8 cellular contexts compared by ENCODE assay signal in genomic region chr5:32311404-32312193, GRCh38. TPM values are rescaled to one million over a fixed set of nuclear protein-coding genes. Genes with fewer than 3 reads are reported as not detected.
A peak's percentile ranks its signal among the peaks of the same experiment; 100 is the strongest.
DNase-seq lines count a peak whose midpoint lies in the region; ATAC-seq and TF ChIP-seq lines count a peak whose summit lies in the region.

No MANE protein-coding gene starts in this region.

- intact Hi-C loops in right cardiac atrium (cut with DNase I) = no loop called here

- H3K27ac Mint-ChIP-seq in T-helper 1 cell treated with Interleukin-12 subunit alpha and Interleukin-12 subunit beta and Interleukin-4 antibody, amounts not matched to agents 30 μg/mL and 1 μg/mL, for 36 hours = peak overlapping the region; percentile 92

- no peaks in the 10 kb centered on the region for H3K27me3 ChIP-seq in right cardiac atrium (ENCODE audit: control insufficient read depth, insufficient read depth)

- peaks cover 24% of the 10 kb centered on the region for H3K4me1 Mint-ChIP-seq in T-helper 1 cell treated with Interleukin-12 subunit alpha and Interleukin-12 subunit beta and Interleukin-4 antibody, amounts not matched to agents 30 μg/mL and 1 μg/mL, for 36 hours (ENCODE audit: low read depth)

- no peaks in the 10 kb centered on the region for H3K9me3 ChIP-seq in right cardiac atrium (ENCODE audit: control insufficient read depth, low read length)

- H3K27ac ChIP-seq in right cardiac atrium (ENCODE audit: low read length) (peak overlapping the region; percentile 96), skin epidermis (peak overlapping the region in 20 of 21 experiments; percentile 84 to 100 (median 95))

- WGBS in right cardiac atrium = 30% methylated on average over 16 of the region's 16 CpGs

- DNase-seq in T-helper 1 cell = no peak
- DNase-seq in right cardiac atrium = no peak
- no peak for DNase-seq in DMS153 treated with DMSO at 0.1 percent for 48 hours (lab: John Stamatoyannopoulos, UW; ENCODE audit: unreplicated experiment)
- DNase-seq in GM19238 (ENCODE audit: insufficient read length, low spot score) = no peak
- DNase-seq in activated CD4-positive, alpha-beta T cell treated with anti-CD3 and anti-CD28 coated beads for 4 hours = no peak

- H3K4me3 ChIP-seq in WI38 (ENCODE audit: low read depth, low read length) (peak overlapping the region; percentile 81), right cardiac atrium (ENCODE audit: low read length) (peak overlapping the region; percentile 85), skin epidermis (peak overlapping the region; percentile 79 to 98 (median 90))

- peaks cover 8% of the 10 kb centered on the region for H3K4me1 ChIP-seq in right cardiac atrium (ENCODE audit: control insufficient read depth, insufficient read depth, low read length)

- ATAC-seq in right cardiac atrium = no peak

- H3K4me3 Mint-ChIP-seq in T-helper 1 cell treated with Interleukin-12 subunit alpha and Interleukin-12 subunit beta and Interleukin-4 antibody, amounts not matched to agents 30 μg/mL and 1 μg/mL, for 36 hours = peak overlapping the region; percentile 95

- no peaks in the 10 kb centered on the region for H3K27me3 Mint-ChIP-seq in T-helper 1 cell treated with Interleukin-12 subunit alpha and Interleukin-12 subunit beta and Interleukin-4 antibody, amounts not matched to agents 30 μg/mL and 1 μg/mL, for 36 hours (ENCODE audit: low read depth)

- peaks cover 22% of the 10 kb centered on the region for H3K36me3 Mint-ChIP-seq in T-helper 1 cell treated with Interleukin-12 subunit alpha and Interleukin-12 subunit beta and Interleukin-4 antibody, amounts not matched to agents 30 μg/mL and 1 μg/mL, for 36 hours (ENCODE audit: low read depth)

- H3K9me3 Mint-ChIP-seq in T-helper 1 cell treated with Interleukin-12 subunit alpha and Interleukin-12 subunit beta and Interleukin-4 antibody, amounts not matched to agents 30 μg/mL and 1 μg/mL, for 36 hours = no peaks in the 10 kb centered on the region

- TF ChIP-seq CTCF in WI38 (IDR thresholded peaks at IDR 0.05; ENCODE audit: low read depth, low read length) = no peak

RNA-seq across cellular contexts. Expression of gene MTMR12, which starts 1.1 kb away (rescaled TPM):
- 10 to 100 TPM; 19.1 to 28.1 (median 22.7) TPM for total RNA-seq in right cardiac atrium
- polyA plus RNA-seq in right cardiac atrium = 6.2 TPM
